ENCODE assay signal across 27 cellular contexts in the genomic region with DNA sequence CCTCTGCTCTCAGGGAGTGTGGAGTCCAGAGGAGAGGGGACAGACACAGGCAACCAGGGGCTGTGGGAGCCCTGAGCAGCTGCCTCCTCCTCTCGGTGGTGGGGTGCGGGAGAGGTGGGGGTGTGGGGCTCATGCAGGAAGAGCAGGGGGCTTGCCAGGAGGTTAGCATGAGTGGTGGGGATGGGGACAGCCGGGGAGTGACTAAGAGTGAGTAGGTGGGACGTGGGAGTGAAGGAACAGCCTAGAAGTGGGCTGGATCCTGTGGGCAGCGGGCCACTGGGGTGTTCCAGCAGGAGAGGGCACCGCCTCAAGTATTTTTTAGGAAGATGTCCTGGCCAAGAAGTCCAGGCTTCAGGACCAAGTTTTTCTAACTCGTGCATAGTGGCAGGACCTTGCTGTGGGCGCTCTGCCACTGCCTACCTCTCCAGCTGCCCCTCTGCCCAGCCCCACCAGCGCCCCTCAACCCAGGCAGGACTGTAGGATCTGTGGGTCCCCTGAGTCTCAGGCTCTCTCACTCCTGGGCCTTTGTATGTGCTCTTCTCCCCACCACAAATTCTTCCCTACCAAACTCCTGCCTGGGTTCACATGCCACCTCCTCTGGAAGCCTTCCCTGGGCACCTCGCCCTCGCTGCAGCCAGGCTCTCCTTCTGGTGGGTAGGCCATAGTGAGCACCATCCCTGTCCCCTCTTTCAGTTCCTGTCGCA. TPM values are rescaled to one million over a fixed set of nuclear protein-coding genes. Genes with fewer than 3 reads are reported as not detected.
DNase-seq lines count a peak whose midpoint lies in the region; ATAC-seq, FAIRE-seq and TF ChIP-seq lines count a peak whose summit lies in the region.
"Had no signal": no experiment of that assay in that cellular context is flagged by ENCODE, and none has a peak within 500 bp of the region (broad histone marks: within the 10 kb centered on the region; RNA-seq: fewer than 3 reads in every experiment).

No MANE protein-coding gene starts in this region.

- H3K4me1 Mint-ChIP-seq in progenitor cell of endocrine pancreas (ENCODE audit: low read depth): no peaks in the 10 kb centered on the region

- in situ Hi-C loops in mammary epithelial cell (cut with MboI; ENCODE audit: low sequenced_read_pairs in 2 of 2) (no loop called here), HepG2 (cut with HindIII; ENCODE audit: extremely low pct_ligation_motif_present, low pct_unique_long_range_greater_than_20kb) (no loop called here)

- H3K4me1 ChIP-seq in mammary epithelial cell (ENCODE audit: insufficient read depth, low read length): peaks cover 7% of the 10 kb centered on the region
- H3K4me1 ChIP-seq in breast epithelium: no peaks in the 10 kb centered on the region
- no peaks in the 10 kb centered on the region for H3K4me1 ChIP-seq in RWPE2 (ENCODE audit: insufficient read depth, poor library complexity, severe bottlenecking)
- H3K4me1 ChIP-seq in HepG2 (ENCODE audit: insufficient read depth, low read length): no peaks in the 10 kb centered on the region
- peaks cover 0 to 5% (median 2%) of the 10 kb centered on the region in 6 donors for H3K4me1 ChIP-seq in spleen
- H3K4me1 ChIP-seq in gastroesophageal sphincter: no peaks in the 10 kb centered on the region
- H3K4me1 ChIP-seq: Caco-2 had no signal

- H3K4me3 Mint-ChIP-seq in progenitor cell of endocrine pancreas (ENCODE audit: low read depth): no peak overlapping the region
- H3K4me3 Mint-ChIP-seq: CD4-positive, alpha-beta memory T cell; H9; IgD-negative memory B cell had no signal

- H3K4me3 ChIP-seq in mammary epithelial cell (replicated peaks in 1 of 3; ENCODE audit: insufficient read depth in 1 of 3, low read depth in 2 of 3, low read length in 3 of 3) (no peak overlapping the region), breast epithelium (no peak overlapping the region), RWPE2 (ENCODE audit: severe bottlenecking) (no peak overlapping the region), HepG2 (replicated peaks in 1 of 3; ENCODE audit: insufficient read depth in 1 of 3, low read depth in 2 of 3, low read length in 3 of 3) (no peak overlapping the region), spleen (no peak overlapping the region), gastroesophageal sphincter (no peak overlapping the region)
- H3K4me3 ChIP-seq: BLaER1, PC-9 had no signal

- TF ChIP-seq RAD21 in HepG2 (CRISPR knock-in tag; IDR thresholded peaks at IDR 0.05): no peak

- no peaks in the 10 kb centered on the region for H4K20me1 ChIP-seq in mammary epithelial cell (ENCODE audit: insufficient read depth, low read length)
- H4K20me1 ChIP-seq in HepG2 (ENCODE audit: insufficient read depth, low read length): no peaks in the 10 kb centered on the region
- H4K20me1 ChIP-seq: BLaER1 had no signal

- dilution Hi-C loops in mammary epithelial cell (cut with HindIII; ENCODE audit: low sequenced_read_pairs): no loop called here

- H2AFZ ChIP-seq in mammary epithelial cell (ENCODE audit: low read depth, low read length): peak overlapping the region; percentile 37
- H2AFZ ChIP-seq in HepG2 (ENCODE audit: low read length): peak overlapping the region; percentile 38
- H2AFZ ChIP-seq: PC-9 had no signal

- no peak overlapping the region for H3K9ac ChIP-seq in mammary epithelial cell (ENCODE audit: insufficient read depth, low read length)
- no peak overlapping the region for H3K9ac ChIP-seq in HepG2 (ENCODE audit: insufficient read depth, low read depth, low read length)
- H3K9ac ChIP-seq: BLaER1 had no signal

- H3K27ac ChIP-seq in mammary epithelial cell (ENCODE audit: insufficient read depth, low read depth, low read length) (no peak overlapping the region), breast epithelium (no peak overlapping the region), RWPE2 (ENCODE audit: poor library complexity, severe bottlenecking) (no peak overlapping the region), HepG2 (ENCODE audit: extremely low read length, insufficient read depth, low read length) (no peak overlapping the region), spleen (no peak overlapping the region), gastroesophageal sphincter (no peak overlapping the region)
- H3K27ac ChIP-seq: 22Rv1, BLaER1, PC-9, RWPE1 had no signal

- no peak for ATAC-seq in RWPE2 (ENCODE audit: low read depth)
- ATAC-seq in HepG2: peak; percentile 29
- no peak for ATAC-seq in gastroesophageal sphincter

- H3K9me3 ChIP-seq in mammary epithelial cell (replicated peaks; ENCODE audit: insufficient read depth, low read length) (no peaks in the 10 kb centered on the region), breast epithelium (no peaks in the 10 kb centered on the region), RWPE2 (ENCODE audit: severe bottlenecking) (no peaks in the 10 kb centered on the region), HepG2 (ENCODE audit: low read length) (no peaks in the 10 kb centered on the region), spleen (no peaks in the 10 kb centered on the region), gastroesophageal sphincter (no peaks in the 10 kb centered on the region)
- H3K9me3 ChIP-seq: BLaER1, Caco-2 had no signal

- BruUV-seq in mammary epithelial cell (replicated peaks; lab: Mats Ljungman, UMichigan): no TSS peak
- BruUV-seq in HepG2 (replicated peaks; lab: Mats Ljungman, UMichigan): no TSS peak

- H3K79me2 ChIP-seq in mammary epithelial cell (ENCODE audit: insufficient read depth, low read length): no peaks in the 10 kb centered on the region
- H3K79me2 ChIP-seq in HepG2 (ENCODE audit: insufficient read depth, low read length): no peaks in the 10 kb centered on the region

- CTCF ChIA-PET in mammary epithelial cell (lab: Charles Lee; ENCODE audit: low non-redundant PET) (no interaction called here), HepG2 (lab: Yijun Ruan, JAX; ENCODE audit: low intra/inter-chr PET ratio, low total read pairs) (no interaction called here)

- no peak for FAIRE-seq in HepG2 (lab: Jason Lieb, UNC)
- FAIRE-seq: HTR-8/SVneo had no signal

- intact Hi-C loops in mammary epithelial cell (cut with micrococcal nuclease): no loop called here
- intact Hi-C loops in breast epithelium (cut with DNase I; ENCODE audit: low total_unique reads): no loop called here
- intact Hi-C loops in HepG2 (cut with micrococcal nuclease; ENCODE audit: unreplicated experiment): no loop called here
- intact Hi-C loops in spleen (cut with DNase I; ENCODE audit: low total_unique reads): no loop called here

- no peaks in the 10 kb centered on the region for H3K9me3 Mint-ChIP-seq in progenitor cell of endocrine pancreas (ENCODE audit: low read depth)
- H3K9me3 Mint-ChIP-seq: H9, IgD-negative memory B cell had no signal

- DNase-seq in mammary epithelial cell (no peak), breast epithelium (ENCODE audit: low spot score in 2 of 2) (no peak), RWPE2 (ENCODE audit: low spot score) (peak; percentile 43), HepG2 (ENCODE audit: low spot score) (no peak), spleen (peak; percentile 46), NCI-H510A treated with DMSO at 0.1 percent for 48 hours (lab: John Stamatoyannopoulos, UW) (no peak), progenitor cell of endocrine pancreas (ENCODE audit: low spot score, unreplicated experiment) (no peak)
- DNase-seq: ACHN; Caco-2; CD4-positive, alpha-beta memory T cell; DMS 273 treated with DMSO at 0.1 percent for 48 hours; DMS79 treated with DMSO at 0.1 percent for 48 hours; H9; Karpas-422; NCI-H1105 treated with DMSO at 0.1 percent for 48 hours; NCI-H1694; NCI-H2081; NCI-H2171; NCI-H446; NCI-H526 treated with DMSO at 0.1 percent for 48 hours; PC-9 had no signal

- H3K36me3 Mint-ChIP-seq in progenitor cell of endocrine pancreas (ENCODE audit: insufficient read depth): no peaks in the 10 kb centered on the region
- H3K36me3 Mint-ChIP-seq: CD4-positive, alpha-beta memory T cell; IgD-negative memory B cell had no signal

- 100% methylated on average over 1 of the region's 12 CpGs for WGBS in mammary epithelial cell (ENCODE audit: low coverage, missing lambda C conversion rate)
- WGBS in HepG2 (ENCODE audit: low lambda C conversion rate): 22% methylated on average over 10 of the region's 12 CpGs
- 75 to 95% (median 89%) methylated on average over 12 of the region's 12 CpGs for WGBS in spleen, 5 donors
- WGBS in gastroesophageal sphincter (ENCODE audit: low coverage in 1 of 2), 2 donors: 74 to 86% methylated on average over 4 to 9 of the region's 12 CpGs

- peaks cover 25% of the 10 kb centered on the region for H3K27me3 Mint-ChIP-seq in progenitor cell of endocrine pancreas

- H3K4me2 ChIP-seq in mammary epithelial cell (ENCODE audit: insufficient read depth, low read depth, low read length) (no peak overlapping the region), HepG2 (ENCODE audit: low read depth, low read length) (peak overlapping the region; percentile 5; the same call in 1 of the 2 replicates)
- H3K4me2 ChIP-seq: BLaER1, PC-9 had no signal

- POLR2A ChIA-PET in HepG2 (lab: Yijun Ruan, JAX): no interaction called here

- TF ChIP-seq EP300 in HepG2 (IDR thresholded peaks at IDR 0.05; ENCODE audit: low read depth in 2 of 2, low read length in 2 of 2) (no peak), HepG2 (CRISPR knock-in tag; IDR thresholded peaks at IDR 0.05; ENCODE audit: borderline replicate concordance) (no peak), gastroesophageal sphincter (IDR thresholded peaks at IDR 0.05) (no peak)

- TF ChIP-seq POLR2A in breast epithelium (IDR thresholded peaks at IDR 0.05) (no peak), HepG2 (IDR thresholded peaks at IDR 0.05; ENCODE audit: insufficient read depth in 1 of 2, low read depth in 2 of 2, low read length in 2 of 2) (no peak), spleen (IDR thresholded peaks at IDR 0.05) (no peak), gastroesophageal sphincter (IDR thresholded peaks at IDR 0.05) (no peak)

- TF ChIP-seq CTCF in mammary epithelial cell (conservative IDR thresholded peaks at IDR 0.05 in 1 of 2, IDR thresholded peaks at IDR 0.05 in 1 of 2; ENCODE audit: extremely low read depth in 1 of 2, insufficient read depth in 1 of 2, low read depth in 1 of 2, low read length in 2 of 2) (no peak), breast epithelium (IDR thresholded peaks at IDR 0.05) (no peak), RWPE2 (IDR thresholded peaks at IDR 0.05; ENCODE audit: poor library complexity, severe bottlenecking) (no peak), HepG2 (CRISPR knock-in tag; IDR thresholded peaks at IDR 0.05) (no peak), spleen (IDR thresholded peaks at IDR 0.05 in 8 of 11, conservative IDR thresholded peaks at IDR 0.05 in 3 of 11) (no peak), gastroesophageal sphincter (IDR thresholded peaks at IDR 0.05) (no peak), progenitor cell of endocrine pancreas (IDR thresholded peaks at IDR 0.05; ENCODE audit: unreplicated experiment) (no peak)

- no peaks in the 10 kb centered on the region for H3K36me3 ChIP-seq in mammary epithelial cell (ENCODE audit: insufficient read depth, low read length)
- no peaks in the 10 kb centered on the region for H3K36me3 ChIP-seq in breast epithelium
- H3K36me3 ChIP-seq in RWPE2 (ENCODE audit: low read depth): no peaks in the 10 kb centered on the region
- no peaks in the 10 kb centered on the region for H3K36me3 ChIP-seq in HepG2 (replicated peaks in 1 of 2; ENCODE audit: control insufficient read depth in 1 of 2, insufficient read depth in 2 of 2, low read length in 2 of 2)
- no peaks in the 10 kb centered on the region for H3K36me3 ChIP-seq in spleen
- H3K36me3 ChIP-seq in gastroesophageal sphincter: no peaks in the 10 kb centered on the region
- H3K36me3 ChIP-seq: BLaER1 had no signal

- no peak overlapping the region for H3K27ac Mint-ChIP-seq in progenitor cell of endocrine pancreas
- H3K27ac Mint-ChIP-seq: CD4-positive, alpha-beta memory T cell; H9; IgD-negative memory B cell had no signal

- H3K27me3 ChIP-seq in mammary epithelial cell (ENCODE audit: insufficient read depth, low read length): no peaks in the 10 kb centered on the region
- no peaks in the 10 kb centered on the region for H3K27me3 ChIP-seq in breast epithelium
- H3K27me3 ChIP-seq in RWPE2 (ENCODE audit: insufficient read depth, poor library complexity, severe bottlenecking): no peaks in the 10 kb centered on the region
- H3K27me3 ChIP-seq in HepG2 (ENCODE audit: control insufficient read depth in 1 of 2, insufficient read depth in 2 of 2, low read length in 2 of 2): peaks cover 2 to 8% of the 10 kb centered on the region in 2 experiments; a peak in 2 of 5 replicates
- H3K27me3 ChIP-seq in spleen (replicated peaks in 1 of 7): peaks cover 0 to 11% (median 0%) of the 10 kb centered on the region in 7 donors
- H3K27me3 ChIP-seq in gastroesophageal sphincter: peaks cover 15% of the 10 kb centered on the region
- H3K27me3 ChIP-seq: BLaER1 had no signal

RNA-seq across cellular contexts. Expression of a gene that starts 18.8 kb away (rescaled TPM):
- not detected for total RNA-seq in mammary epithelial cell
- not detected for polyA plus RNA-seq in mammary epithelial cell
- 0.16 TPM for polyA minus RNA-seq in mammary epithelial cell
- total RNA-seq in breast epithelium: not detected
- 0.03 and 0.07 TPM in 2 replicates for total RNA-seq in HepG2 (2016; rRNA removed; fragmentation: Illumina TruSeq; extraction: Trizol)
- total RNA-seq in HepG2 (2016; cell fraction: cytosol; rRNA removed; fragmentation: Illumina TruSeq; extraction: Trizol; ENCODE audit: low read depth): not detected in 2 replicates
- total RNA-seq in HepG2 (2016; cell fraction: insoluble cytoplasmic fraction; rRNA removed; fragmentation: Illumina TruSeq; extraction: Trizol): 0.03 and 0.13 TPM in 2 replicates
- 0.03 TPM in 1 of 2 replicates, not detected in the other for total RNA-seq in HepG2 (2016; cell fraction: membrane; rRNA removed; fragmentation: Illumina TruSeq; extraction: Trizol)
- total RNA-seq in HepG2 (2016; cell fraction: nucleus; rRNA removed; fragmentation: Illumina TruSeq; extraction: Trizol): not detected in 2 replicates
- 0.03 and 0.05 TPM in 2 replicates for polyA plus RNA-seq in HepG2 (2011; rRNA removed)
- 0.03 and 0.05 TPM in 2 replicates for polyA plus RNA-seq in HepG2 (2011; cell fraction: cytosol; rRNA removed)
- polyA plus RNA-seq in HepG2 (2011; cell fraction: nucleus; rRNA removed): 0.02 and 0.03 TPM in 2 replicates
- 0.47 and 0.60 TPM in 2 replicates for polyA plus RNA-seq in HepG2 (2012)
- not detected in 2 replicates for polyA plus RNA-seq in HepG2 (2016; cell fraction: cytosol; fragmentation: Illumina TruSeq; extraction: Trizol; ENCODE audit: low read depth)
- 0.17 TPM in 1 of 2 replicates, not detected in the other for polyA plus RNA-seq in HepG2 (2016; cell fraction: insoluble cytoplasmic fraction; fragmentation: Illumina TruSeq; extraction: Trizol; ENCODE audit: low read depth)
- 0.03 and 0.22 TPM in 2 replicates for polyA plus RNA-seq in HepG2 (2016; cell fraction: membrane; fragmentation: Illumina TruSeq; extraction: Trizol; ENCODE audit: low read depth)
- polyA plus RNA-seq in HepG2 (2016; cell fraction: nucleus; fragmentation: Illumina TruSeq; extraction: Trizol; ENCODE audit: insufficient read depth, low read depth): 0.07 and 0.09 TPM in 2 replicates
- polyA minus RNA-seq in HepG2 (2011; rRNA and poly(A)+ RNA removed; ENCODE audit: low replicate concordance): 0.96 and 2.5 TPM in 2 replicates
- not detected in 2 replicates for polyA minus RNA-seq in HepG2 (2011; cell fraction: cytosol; rRNA and poly(A)+ RNA removed)
- 0.12 TPM in 1 of 2 replicates, not detected in the other for polyA minus RNA-seq in HepG2 (2011; cell fraction: nucleus; rRNA and poly(A)+ RNA removed)
- total RNA-seq in spleen: 1 to 10 TPM in 1 of 7 donors, under 1 TPM in 1, not detected in 5; 0.68 to 2.0 TPM
- under 1 TPM; 0.02 to 0.03 (median 0.02) TPM for polyA plus RNA-seq in spleen
- total RNA-seq in gastroesophageal sphincter: not detected
- total RNA-seq in progenitor cell of endocrine pancreas: 0.55 and 0.62 TPM in 2 replicates
- total RNA-seq: CD4-positive, alpha-beta memory T cell had no signal

RNA-seq across cellular contexts. Expression of a gene that starts 56.6 kb away (rescaled TPM):
- 100 to 1,000 TPM in 1 of 2 donors, 10 to 100 TPM in 1; 92.4 to 120 TPM for total RNA-seq in mammary epithelial cell
- polyA plus RNA-seq in mammary epithelial cell: 60.4 TPM
- 61.8 TPM for polyA minus RNA-seq in mammary epithelial cell
- total RNA-seq in breast epithelium: 10 to 100 TPM; 43.3 to 85.5 (median 67.5) TPM
- 2.6 and 6.8 TPM in 2 replicates for total RNA-seq in HepG2 (2016; rRNA removed; fragmentation: Illumina TruSeq; extraction: Trizol)
- total RNA-seq in HepG2 (2016; cell fraction: cytosol; rRNA removed; fragmentation: Illumina TruSeq; extraction: Trizol; ENCODE audit: low read depth): 0.18 and 0.20 TPM in 2 replicates
- total RNA-seq in HepG2 (2016; cell fraction: insoluble cytoplasmic fraction; rRNA removed; fragmentation: Illumina TruSeq; extraction: Trizol): 2.0 and 6.7 TPM in 2 replicates
- 1.3 and 1.4 TPM in 2 replicates for total RNA-seq in HepG2 (2016; cell fraction: membrane; rRNA removed; fragmentation: Illumina TruSeq; extraction: Trizol)
- total RNA-seq in HepG2 (2016; cell fraction: nucleus; rRNA removed; fragmentation: Illumina TruSeq; extraction: Trizol): 7.0 and 10.0 TPM in 2 replicates
- 40.2 and 70.2 TPM in 2 replicates for polyA plus RNA-seq in HepG2 (2011; rRNA removed)
- polyA plus RNA-seq in HepG2 (2011; cell fraction: cytosol; rRNA removed): 44.6 and 54.0 TPM in 2 replicates
- polyA plus RNA-seq in HepG2 (2011; cell fraction: nucleus; rRNA removed): 71.3 and 95.1 TPM in 2 replicates
- polyA plus RNA-seq in HepG2 (2012): 58.7 and 90.3 TPM in 2 replicates
- 0.42 and 0.75 TPM in 2 replicates for polyA plus RNA-seq in HepG2 (2016; cell fraction: cytosol; fragmentation: Illumina TruSeq; extraction: Trizol; ENCODE audit: low read depth)
- 2.1 and 3.2 TPM in 2 replicates for polyA plus RNA-seq in HepG2 (2016; cell fraction: insoluble cytoplasmic fraction; fragmentation: Illumina TruSeq; extraction: Trizol; ENCODE audit: low read depth)
- 0.87 and 1.2 TPM in 2 replicates for polyA plus RNA-seq in HepG2 (2016; cell fraction: membrane; fragmentation: Illumina TruSeq; extraction: Trizol; ENCODE audit: low read depth)
- polyA plus RNA-seq in HepG2 (2016; cell fraction: nucleus; fragmentation: Illumina TruSeq; extraction: Trizol; ENCODE audit: insufficient read depth, low read depth): 16.2 and 17.3 TPM in 2 replicates
- polyA minus RNA-seq in HepG2 (2011; rRNA and poly(A)+ RNA removed; ENCODE audit: low replicate concordance): 13.5 and 31.5 TPM in 2 replicates
- polyA minus RNA-seq in HepG2 (2011; cell fraction: cytosol; rRNA and poly(A)+ RNA removed): 14.6 and 31.0 TPM in 2 replicates
- polyA minus RNA-seq in HepG2 (2011; cell fraction: nucleus; rRNA and poly(A)+ RNA removed): 11.6 and 13.1 TPM in 2 replicates
- total RNA-seq in spleen: 10 to 100 TPM; 40.8 to 78.9 (median 69.0) TPM
- 10 to 100 TPM; 35.2 to 54.9 (median 52.9) TPM for polyA plus RNA-seq in spleen
- 100 to 1,000 TPM in 2 of 4 donors, 10 to 100 TPM in 2; 71.5 to 132 (median 106) TPM for total RNA-seq in gastroesophageal sphincter
- total RNA-seq in progenitor cell of endocrine pancreas: 215 and 221 TPM in 2 replicates

Comparison
In these comparisons a context has a peak if more than half of its experiments do, and no peak if none do; other contexts are left out.
1. DNase-seq: peak in RWPE2 (single experiment) and spleen (single experiment); none in mammary epithelial cell (single experiment), breast epithelium (0 of 2), HepG2 (single experiment), NCI-H510A treated with DMSO at 0.1 percent for 48 hours (single experiment) and progenitor cell of endocrine pancreas (single experiment).